Comparison of ENCODE assay signal across 9 cellular contexts in genomic region chr12:1171657-1172056, GRCh38.
DNase-seq lines count a peak whose midpoint lies in the region; ATAC-seq and TF ChIP-seq lines count a peak whose summit lies in the region.
"Had no signal": no experiment of that assay in that cellular context is flagged by ENCODE, and none has a peak within 500 bp of the region (broad histone marks: within the 10 kb centered on the region; RNA-seq: fewer than 3 reads in every experiment).

No MANE protein-coding gene starts in this region.

- no peak for TF ChIP-seq POLR2A in GM18505 (IDR thresholded peaks at IDR 0.05; ENCODE audit: borderline replicate concordance, extremely low read depth, insufficient read depth, insufficient read length)

- DNase-seq in HT-29 (ENCODE audit: low spot score) (peak; percentile 4), NCI-H446 (lab: John Stamatoyannopoulos, UW) (peak; percentile 67 to 79), cerebellum (ENCODE audit: low spot score) (peak; percentile 51), progenitor cell of endocrine pancreas (ENCODE audit: low spot score, unreplicated experiment) (no peak), occipital lobe (lab: John Stamatoyannopoulos, UW) (no peak)
- DNase-seq: activated B cell treated with CpG ODN at 0.5 μM for 24 hours had no signal

- no peak for TF ChIP-seq CTCF in progenitor cell of endocrine pancreas (IDR thresholded peaks at IDR 0.05; ENCODE audit: unreplicated experiment)

- ATAC-seq in GM18870 (IDR thresholded peaks at IDR 0.05; ENCODE audit: unreplicated experiment) (no peak), GM18505 (IDR thresholded peaks at IDR 0.05; ENCODE audit: unreplicated experiment) (no peak), GM21737 (IDR thresholded peaks at IDR 0.05; ENCODE audit: unreplicated experiment) (no peak)

- peaks cover 2% of the 10 kb centered on the region for H3K9me3 Mint-ChIP-seq in progenitor cell of endocrine pancreas (ENCODE audit: low read depth)
- H3K9me3 Mint-ChIP-seq: activated B cell treated with CpG ODN at 0.5 μM for 24 hours had no signal

- no peak overlapping the region for H3K4me3 Mint-ChIP-seq in progenitor cell of endocrine pancreas (ENCODE audit: low read depth)
- H3K4me3 Mint-ChIP-seq: activated B cell treated with CpG ODN at 0.5 μM for 24 hours had no signal

- H3K36me3 Mint-ChIP-seq in progenitor cell of endocrine pancreas (ENCODE audit: insufficient read depth) = peaks cover 15% of the 10 kb centered on the region

- H3K4me1 Mint-ChIP-seq in progenitor cell of endocrine pancreas (ENCODE audit: low read depth) = peaks cover 39% of the 10 kb centered on the region

- H3K27ac Mint-ChIP-seq in progenitor cell of endocrine pancreas = peak overlapping the region; percentile 65
- H3K27ac Mint-ChIP-seq: activated B cell treated with CpG ODN at 0.5 μM for 24 hours had no signal

- no peaks in the 10 kb centered on the region for H3K27me3 Mint-ChIP-seq in progenitor cell of endocrine pancreas
- H3K27me3 Mint-ChIP-seq: activated B cell treated with CpG ODN at 0.5 μM for 24 hours had no signal

Comparison
In these comparisons a context has a peak if more than half of its experiments do, and no peak if none do; other contexts are left out.
1. DNase-seq: peak in HT-29 (single experiment), NCI-H446 (2 of 2) and cerebellum (single experiment); none in progenitor cell of endocrine pancreas (single experiment) and occipital lobe (single experiment).